16 cellular contexts compared by ENCODE assay signal in genomic region chr2:16392647-16393482, GRCh38.
"Had no signal": no experiment of that assay in that cellular context is flagged by ENCODE, and none has a peak within 500 bp of the region (broad histone marks: within the 10 kb centered on the region; RNA-seq: fewer than 3 reads in every experiment).

No MANE protein-coding gene starts in this region.

- ATAC-seq: effector memory CD8-positive, alpha-beta T cell; naive thymus-derived CD8-positive, alpha-beta T cell had no signal

- DNase-seq: activated B cell treated with CpG ODN at 0.5 μM for 24 hours; activated CD4-positive, alpha-beta memory T cell treated with anti-CD3 and anti-CD28 coated beads for 36 hours; activated CD4-positive, alpha-beta T cell treated with anti-CD3 and anti-CD28 coated beads for 4 hours; activated T-cell treated with anti-CD3 and anti-CD28 coated beads for 4 hours; dermis blood vessel endothelial cell; effector memory CD8-positive, alpha-beta T cell; hippocampal formation; left cardiac atrium; naive thymus-derived CD8-positive, alpha-beta T cell; posterior cingulate gyrus; stimulated activated CD4-positive, alpha-beta T cell treated with anti-CD3 and anti-CD28 coated beads, Interleukin-12 subunit alpha, Interleukin-12 subunit beta, amount 100 ng/mL, for 4 hours; stimulated activated CD4-positive, alpha-beta T cell treated with anti-CD3 and anti-CD28 coated beads, Interleukin-1b, Interleukin-23, amount 100 ng/mL, for 48 hours; stimulated activated CD8-positive, alpha-beta memory T cell treated with anti-CD3 and anti-CD28 coated beads, Interleukin-4, amount 100 ng/mL, for 48 hours; stimulated activated naive CD4-positive, alpha-beta T cell had no signal

- H3K9me3 Mint-ChIP-seq: activated B cell treated with CpG ODN at 0.5 μM for 24 hours; activated CD4-positive, alpha-beta memory T cell treated with anti-CD3 and anti-CD28 coated beads for 36 hours; activated T-helper 1 cell treated with anti-CD3 and anti-CD28 coated beads, Interleukin-12 subunit alpha, Interleukin-12 subunit beta, Interleukin-2, Interleukin-4 antibody, amounts not matched to agents 30 ng/mL and 10 ng/mL and 1 ng/mL, durations not matched to agents 14 hours and 24 hours and 36 hours had no signal

- H3K4me3 Mint-ChIP-seq: activated B cell treated with CpG ODN at 0.5 μM for 24 hours; activated CD4-positive, alpha-beta memory T cell treated with anti-CD3 and anti-CD28 coated beads for 36 hours; activated naive CD8-positive, alpha-beta T cell; activated T-helper 1 cell treated with anti-CD3 and anti-CD28 coated beads, Interleukin-12 subunit alpha, Interleukin-12 subunit beta, Interleukin-2, Interleukin-4 antibody, amounts not matched to agents 30 ng/mL and 10 ng/mL and 1 ng/mL, durations not matched to agents 14 hours and 24 hours and 36 hours; effector memory CD8-positive, alpha-beta T cell; naive thymus-derived CD8-positive, alpha-beta T cell had no signal

- H3K36me3 Mint-ChIP-seq: activated CD4-positive, alpha-beta memory T cell treated with anti-CD3 and anti-CD28 coated beads for 36 hours; activated naive CD8-positive, alpha-beta T cell; naive thymus-derived CD8-positive, alpha-beta T cell had no signal

- H3K4me1 Mint-ChIP-seq: activated B cell treated with CpG ODN at 0.5 μM for 24 hours; naive thymus-derived CD8-positive, alpha-beta T cell had no signal

- H3K27me3 Mint-ChIP-seq: activated B cell treated with CpG ODN at 0.5 μM for 24 hours; activated CD4-positive, alpha-beta memory T cell treated with anti-CD3 and anti-CD28 coated beads for 36 hours; effector memory CD8-positive, alpha-beta T cell had no signal

- H3K27ac Mint-ChIP-seq: activated B cell treated with CpG ODN at 0.5 μM for 24 hours; activated CD4-positive, alpha-beta memory T cell treated with anti-CD3 and anti-CD28 coated beads for 36 hours; activated naive CD8-positive, alpha-beta T cell; activated T-helper 1 cell treated with anti-CD3 and anti-CD28 coated beads, Interleukin-12 subunit alpha, Interleukin-12 subunit beta, Interleukin-2, Interleukin-4 antibody, amounts not matched to agents 30 ng/mL and 10 ng/mL and 1 ng/mL, durations not matched to agents 14 hours and 24 hours and 36 hours; effector memory CD8-positive, alpha-beta T cell; naive thymus-derived CD8-positive, alpha-beta T cell had no signal
